Comparison of ENCODE assay signal across 12 cellular contexts in the genomic region with DNA sequence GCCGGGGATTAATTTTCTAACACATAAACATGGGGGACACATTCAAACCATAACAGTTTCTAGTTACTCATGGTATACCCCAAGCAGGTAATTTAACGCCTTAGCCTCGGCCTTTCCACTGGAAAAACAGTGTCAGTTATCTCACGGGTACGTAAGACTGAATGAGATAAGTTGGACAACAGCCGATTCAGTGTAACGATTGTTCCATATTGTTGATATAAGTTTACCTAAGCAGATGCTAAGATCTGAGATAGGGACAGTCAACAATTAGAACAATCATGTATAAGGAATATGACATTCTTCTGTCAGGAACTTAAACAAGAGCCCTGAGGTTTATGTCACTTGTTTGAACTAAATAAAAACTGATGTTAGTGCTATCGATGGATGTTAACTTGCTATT.
DNase-seq lines count a peak whose midpoint lies in the region; ATAC-seq and TF ChIP-seq lines count a peak whose summit lies in the region.
"Had no signal": no experiment of that assay in that cellular context is flagged by ENCODE, and none has a peak within 500 bp of the region (broad histone marks: within the 10 kb centered on the region; RNA-seq: fewer than 3 reads in every experiment).

No MANE protein-coding gene starts in this region.

- H3K27ac ChIP-seq in SK-N-SH (ENCODE audit: low read depth in 2 of 2, low read length in 1 of 2) (peak overlapping the region; percentile 81 to 94), upper lobe of left lung (peak overlapping the region; percentile 34 to 75 (median 66))

- H3K36me3 ChIP-seq in SK-N-SH (replicated peaks in 1 of 2; ENCODE audit: control insufficient read depth in 1 of 2, insufficient read depth in 2 of 2, low read length in 1 of 2), result peaks cover 43 to 54% of the 10 kb centered on the region in 2 experiments
- H3K36me3 ChIP-seq in upper lobe of left lung, result peaks cover 0 to 37% (median 5%) of the 10 kb centered on the region in 4 donors

- H3K4me3 ChIP-seq in SK-N-SH (ENCODE audit: low read depth in 2 of 2, low read length in 1 of 2) (no peak overlapping the region), upper lobe of left lung (no peak overlapping the region)
- H3K4me3 ChIP-seq: mucosa of descending colon had no signal

- 98% methylated on average over 8 of the region's 8 CpGs for WGBS in SK-N-SH (ENCODE audit: low lambda C conversion rate)
- WGBS in upper lobe of left lung, 2 donors, result 89 to 91% methylated on average over 8 of the region's 8 CpGs

- H3K27ac Mint-ChIP-seq in nephron, result peak overlapping the region in 2 of 3 experiments; percentile 41 to 98
- H3K27ac Mint-ChIP-seq: activated T-cell treated with anti-CD3 and anti-CD28 coated beads, Interleukin-2, amount 50 U/mL, for 24 hours had no signal

- no peaks in the 10 kb centered on the region for H3K27me3 ChIP-seq in SK-N-SH (ENCODE audit: insufficient read depth)
- H3K27me3 ChIP-seq in upper lobe of left lung, result no peaks in the 10 kb centered on the region

- peak overlapping the region; percentile 40; the same call in 1 of the 2 replicates for H3K9ac ChIP-seq in SK-N-SH

- H3K4me1 ChIP-seq in SK-N-SH (ENCODE audit: control insufficient read depth in 1 of 2, insufficient read depth in 2 of 2, low read depth in 1 of 2, low read length in 1 of 2), result peaks cover 24 to 40% of the 10 kb centered on the region in 2 experiments
- H3K4me1 ChIP-seq in upper lobe of left lung, result peaks cover 20 to 39% (median 28%) of the 10 kb centered on the region in 4 donors

- H4K20me1 ChIP-seq in SK-N-SH (ENCODE audit: insufficient read depth), result no peaks in the 10 kb centered on the region

- no peaks in the 10 kb centered on the region for H3K27me3 Mint-ChIP-seq in nephron (ENCODE audit: low read depth)
- H3K27me3 Mint-ChIP-seq: activated T-cell treated with anti-CD3 and anti-CD28 coated beads, Interleukin-2, amount 50 U/mL, for 24 hours had no signal

- no peak for TF ChIP-seq RAD21 in SK-N-SH (IDR thresholded peaks at IDR 0.05; ENCODE audit: low read length)

- TF ChIP-seq EP300 in SK-N-SH (IDR thresholded peaks at IDR 0.05; ENCODE audit: borderline replicate concordance in 1 of 2, low read depth in 1 of 2, low read length in 1 of 2) (no peak), upper lobe of left lung (IDR thresholded peaks at IDR 0.05) (no peak)

- peaks cover 15% of the 10 kb centered on the region for H3F3A ChIP-seq in SK-N-SH (replicated peaks; ENCODE audit: insufficient read depth)

- TF ChIP-seq POLR2A in upper lobe of left lung (IDR thresholded peaks at IDR 0.05) (no peak), erythroblast (IDR thresholded peaks at IDR 0.05; ENCODE audit: low read length) (no peak)

- H3K4me2 ChIP-seq in SK-N-SH, result peak overlapping the region; percentile 66; the same call in 1 of the 2 replicates

- H3K4me3 Mint-ChIP-seq in nephron, result no peak overlapping the region
- H3K4me3 Mint-ChIP-seq: activated T-cell treated with anti-CD3 and anti-CD28 coated beads, Interleukin-2, amount 50 U/mL, for 24 hours had no signal

- ATAC-seq in SK-N-SH treated with all-trans-retinoic acid at 6 μM for 48 hours (no peak), upper lobe of left lung (ENCODE audit: low FRiP score in 2 of 2) (no peak), GM21381 (IDR thresholded peaks at IDR 0.05; ENCODE audit: unreplicated experiment) (no peak)

- peaks cover 10% of the 10 kb centered on the region; the same call in 1 of the 2 replicates for H3K79me2 ChIP-seq in SK-N-SH (ENCODE audit: insufficient read depth)

- no peaks in the 10 kb centered on the region for H3K9me2 ChIP-seq in SK-N-SH

- POLR2A ChIA-PET in SK-N-SH (lab: Yijun Ruan, JAX), result no interaction called here

- no peak overlapping the region for H2AFZ ChIP-seq in SK-N-SH (ENCODE audit: low read depth)

- peaks cover 73% of the 10 kb centered on the region for H3K36me3 Mint-ChIP-seq in nephron (ENCODE audit: low read depth)

- H3K4me1 Mint-ChIP-seq in nephron, result peaks cover 74% of the 10 kb centered on the region

- no peak for TF ChIP-seq CTCF in SK-N-SH (IDR thresholded peaks at IDR 0.05)
- TF ChIP-seq CTCF in nephron (IDR thresholded peaks at IDR 0.05; ENCODE audit: unreplicated experiment in 3 of 3), result no peak
- no peak for TF ChIP-seq CTCF in upper lobe of left lung (IDR thresholded peaks at IDR 0.05)

- CTCF ChIA-PET in SK-N-SH (lab: Yijun Ruan, JAX), result interaction anchor here (1.0 to 2.4 kb wide), 3 partner anchors 15 to 160 kb away, joined by 4 to 22 read pairs (median 6); no protein-coding TSS in a partner anchor

- H3K9me3 ChIP-seq in SK-N-SH (no peaks in the 10 kb centered on the region), upper lobe of left lung (no peaks in the 10 kb centered on the region)
- H3K9me3 ChIP-seq: mucosa of descending colon had no signal

- DNase-seq in SK-N-SH (no peak), dermis blood vessel endothelial cell (peak; percentile 71), upper lobe of left lung (no peak), erythroblast (lab: John Stamatoyannopoulos, UW) (no peak), SW 1271 (lab: John Stamatoyannopoulos, UW) (no peak)
- DNase-seq: activated T-cell treated with anti-CD3 and anti-CD28 coated beads, Interleukin-2, amount 50 U/mL, for 24 hours; central memory CD4-positive, alpha-beta T cell; NCI-H2029 treated with DMSO at 0.1 percent for 48 hours had no signal

- no peaks in the 10 kb centered on the region for H3K9me3 Mint-ChIP-seq in nephron
- H3K9me3 Mint-ChIP-seq: activated T-cell treated with anti-CD3 and anti-CD28 coated beads, Interleukin-2, amount 50 U/mL, for 24 hours had no signal

TF ChIP-seq in SK-N-SH, 30 proteins besides CTCF, POLR2A, EP300 and RAD21 (continues in another document):
- TF ChIP-seq, protein P1, sequence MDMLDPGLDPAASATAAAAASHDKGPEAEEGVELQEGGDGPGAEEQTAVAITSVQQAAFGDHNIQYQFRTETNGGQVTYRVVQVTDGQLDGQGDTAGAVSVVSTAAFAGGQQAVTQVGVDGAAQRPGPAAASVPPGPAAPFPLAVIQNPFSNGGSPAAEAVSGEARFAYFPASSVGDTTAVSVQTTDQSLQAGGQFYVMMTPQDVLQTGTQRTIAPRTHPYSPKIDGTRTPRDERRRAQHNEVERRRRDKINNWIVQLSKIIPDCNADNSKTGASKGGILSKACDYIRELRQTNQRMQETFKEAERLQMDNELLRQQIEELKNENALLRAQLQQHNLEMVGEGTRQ (IDR thresholded peaks at IDR 0.05; ENCODE audit: borderline replicate concordance, low read depth, low read length), result no peak
- no peak for TF ChIP-seq RXRA (IDR thresholded peaks at IDR 0.05; ENCODE audit: borderline replicate concordance, low read depth)
- no peak for TF ChIP-seq MXI1 (IDR thresholded peaks at IDR 0.05; ENCODE audit: low read depth, low read length)
- no peak for TF ChIP-seq TAF1 (IDR thresholded peaks at IDR 0.05; ENCODE audit: borderline replicate concordance, low read depth, low read length)
- no peak for TF ChIP-seq NRF1 (IDR thresholded peaks at IDR 0.05; ENCODE audit: low read depth, low read length)
- TF ChIP-seq, protein P2, sequence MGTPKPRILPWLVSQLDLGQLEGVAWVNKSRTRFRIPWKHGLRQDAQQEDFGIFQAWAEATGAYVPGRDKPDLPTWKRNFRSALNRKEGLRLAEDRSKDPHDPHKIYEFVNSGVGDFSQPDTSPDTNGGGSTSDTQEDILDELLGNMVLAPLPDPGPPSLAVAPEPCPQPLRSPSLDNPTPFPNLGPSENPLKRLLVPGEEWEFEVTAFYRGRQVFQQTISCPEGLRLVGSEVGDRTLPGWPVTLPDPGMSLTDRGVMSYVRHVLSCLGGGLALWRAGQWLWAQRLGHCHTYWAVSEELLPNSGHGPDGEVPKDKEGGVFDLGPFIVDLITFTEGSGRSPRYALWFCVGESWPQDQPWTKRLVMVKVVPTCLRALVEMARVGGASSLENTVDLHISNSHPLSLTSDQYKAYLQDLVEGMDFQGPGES (IDR thresholded peaks at IDR 0.05; ENCODE audit: low read depth, low read length), result no peak
- TF ChIP-seq NFIC (IDR thresholded peaks at IDR 0.05; ENCODE audit: borderline replicate concordance), result no peak
- TF ChIP-seq FOXM1 (IDR thresholded peaks at IDR 0.05; ENCODE audit: low read depth), result no peak
- TF ChIP-seq, protein P3, sequence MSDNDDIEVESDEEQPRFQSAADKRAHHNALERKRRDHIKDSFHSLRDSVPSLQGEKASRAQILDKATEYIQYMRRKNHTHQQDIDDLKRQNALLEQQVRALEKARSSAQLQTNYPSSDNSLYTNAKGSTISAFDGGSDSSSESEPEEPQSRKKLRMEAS (IDR thresholded peaks at IDR 0.05; ENCODE audit: low read depth), result no peak

TF ChIP-seq in SK-N-SH treated with all-trans-retinoic acid at 6 μM for 48 hours, 23 proteins besides CTCF, POLR2A, EP300 and RAD21 (continues in another document):
- TF ChIP-seq, protein P4, sequence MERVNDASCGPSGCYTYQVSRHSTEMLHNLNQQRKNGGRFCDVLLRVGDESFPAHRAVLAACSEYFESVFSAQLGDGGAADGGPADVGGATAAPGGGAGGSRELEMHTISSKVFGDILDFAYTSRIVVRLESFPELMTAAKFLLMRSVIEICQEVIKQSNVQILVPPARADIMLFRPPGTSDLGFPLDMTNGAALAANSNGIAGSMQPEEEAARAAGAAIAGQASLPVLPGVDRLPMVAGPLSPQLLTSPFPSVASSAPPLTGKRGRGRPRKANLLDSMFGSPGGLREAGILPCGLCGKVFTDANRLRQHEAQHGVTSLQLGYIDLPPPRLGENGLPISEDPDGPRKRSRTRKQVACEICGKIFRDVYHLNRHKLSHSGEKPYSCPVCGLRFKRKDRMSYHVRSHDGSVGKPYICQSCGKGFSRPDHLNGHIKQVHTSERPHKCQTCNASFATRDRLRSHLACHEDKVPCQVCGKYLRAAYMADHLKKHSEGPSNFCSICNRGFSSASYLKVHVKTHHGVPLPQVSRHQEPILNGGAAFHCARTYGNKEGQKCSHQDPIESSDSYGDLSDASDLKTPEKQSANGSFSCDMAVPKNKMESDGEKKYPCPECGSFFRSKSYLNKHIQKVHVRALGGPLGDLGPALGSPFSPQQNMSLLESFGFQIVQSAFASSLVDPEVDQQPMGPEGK (CRISPR knock-in tag; IDR thresholded peaks at IDR 0.05; ENCODE audit: borderline replicate concordance), result no peak
- TF ChIP-seq ZNF8 (CRISPR knock-in tag; IDR thresholded peaks at IDR 0.05) (no peak), SNAI2 (CRISPR knock-in tag; IDR thresholded peaks at IDR 0.05) (no peak), ISL1 (CRISPR knock-in tag; IDR thresholded peaks at IDR 0.05) (no peak)
